In genomic region chrX:75211976-75212375, GRCh38 we compare ENCODE assay signal across 36 cellular contexts.
"Had no signal": no experiment of that assay in that cellular context is flagged by ENCODE, and none has a peak within 500 bp of the region (broad histone marks: within the 10 kb centered on the region; RNA-seq: fewer than 3 reads in every experiment).

No MANE protein-coding gene starts in this region.

- H3K27me3 ChIP-seq: MG63 had no signal

- H3K9me3 ChIP-seq: MG63 had no signal

- DNase-seq: Kasumi-1, MG63, MM.1S, MV-4-11, NCI-H1048, NCI-H1092, NCI-H1092 treated with DMSO at 0.1 percent for 48 hours, NCI-H1105, NCI-H1105 treated with DMSO at 0.1 percent for 48 hours, NCI-H1417, NCI-H1417 treated with DMSO at 0.1 percent for 48 hours, NCI-H1436, NCI-H1436 treated with DMSO at 0.1 percent for 48 hours, NCI-H146, NCI-H1694, NCI-H1694 treated with DMSO at 0.1 percent for 48 hours, NCI-H187, NCI-H187 treated with DMSO at 0.1 percent for 48 hours, NCI-H1930, NCI-H2029, NCI-H2029 treated with DMSO at 0.1 percent for 48 hours, NCI-H2081, NCI-H2081 treated with DMSO at 0.1 percent for 48 hours, NCI-H2107, NCI-H2171, NCI-H2171 treated with DMSO at 0.1 percent for 48 hours, NCI-H2227 treated with DMSO at 0.1 percent for 48 hours, NCI-H226, NCI-H345, NCI-H446, NCI-H446 treated with DMSO at 0.1 percent for 48 hours, NCI-H510A, NCI-H510A treated with DMSO at 0.1 percent for 48 hours, NCI-H524, NCI-H524 treated with DMSO at 0.1 percent for 48 hours, NCI-H526 had no signal

- H3K4me3 ChIP-seq: MG63 had no signal

- H3K36me3 ChIP-seq: MG63 had no signal
